In genomic region chr7:150948791-150949251, GRCh38 we compare ENCODE assay signal across 19 cellular contexts. TPM values are rescaled to one million over a fixed set of nuclear protein-coding genes. Genes with fewer than 3 reads are reported as not detected.
DNase-seq lines count a peak whose midpoint lies in the region; ATAC-seq, FAIRE-seq and TF ChIP-seq lines count a peak whose summit lies in the region.
"Had no signal": no experiment of that assay in that cellular context is flagged by ENCODE, and none has a peak within 500 bp of the region (broad histone marks: within the 10 kb centered on the region; RNA-seq: fewer than 3 reads in every experiment).

No MANE protein-coding gene starts in this region.

- peaks cover 21% of the 10 kb centered on the region for H3K27me3 Mint-ChIP-seq in activated CD8-positive, alpha-beta memory T cell treated with anti-CD3 and anti-CD28 coated beads, Interleukin-2, amount 10 ng/mL, durations not matched to agents 7 days and 5 days
- H3K27me3 Mint-ChIP-seq in astrocyte (ENCODE audit: low read depth, unreplicated experiment), result peaks cover 5% of the 10 kb centered on the region

- H3K27ac Mint-ChIP-seq in activated CD8-positive, alpha-beta memory T cell treated with anti-CD3 and anti-CD28 coated beads, Interleukin-2, amount 10 ng/mL, durations not matched to agents 7 days and 5 days, result no peak overlapping the region
- peak overlapping the region; percentile 53 for H3K27ac Mint-ChIP-seq in astrocyte (ENCODE audit: unreplicated experiment)

- in situ Hi-C loops in GM13977 (cut with MboI; ENCODE audit: low pct_unique_long_range_greater_than_20kb, low sequenced_read_pairs, unreplicated experiment), result no loop called here

- no peaks in the 10 kb centered on the region for H3K36me3 ChIP-seq in astrocyte (ENCODE audit: insufficient read depth, low read length)
- peaks cover 31% of the 10 kb centered on the region for H3K36me3 ChIP-seq in muscle layer of colon (ENCODE audit: insufficient read depth, low read length)
- no peaks in the 10 kb centered on the region for H3K36me3 ChIP-seq in OCI-LY7 (ENCODE audit: insufficient read depth, low read length)
- H3K36me3 ChIP-seq: prostate gland had no signal

- H3K4me2 ChIP-seq in astrocyte (ENCODE audit: low read length), result no peak overlapping the region
- no peak overlapping the region for H3K4me2 ChIP-seq in OCI-LY7 (ENCODE audit: low read length)

- no peaks in the 10 kb centered on the region for H3K4me1 Mint-ChIP-seq in activated CD8-positive, alpha-beta memory T cell treated with anti-CD3 and anti-CD28 coated beads, Interleukin-2, amount 10 ng/mL, durations not matched to agents 7 days and 5 days
- H3K4me1 Mint-ChIP-seq in astrocyte (ENCODE audit: low read depth, unreplicated experiment), result peaks cover 5% of the 10 kb centered on the region

- H2AFZ ChIP-seq in astrocyte (ENCODE audit: low read depth, low read length) (no peak overlapping the region), OCI-LY7 (ENCODE audit: low read length) (no peak overlapping the region)

- no peaks in the 10 kb centered on the region for H3K79me2 ChIP-seq in astrocyte (ENCODE audit: insufficient read depth, low read length)
- H3K79me2 ChIP-seq in OCI-LY7 (ENCODE audit: insufficient read depth, low read depth, low read length), result no peaks in the 10 kb centered on the region

- no peaks in the 10 kb centered on the region for H3K9me2 ChIP-seq in OCI-LY7 (ENCODE audit: insufficient read depth, low read length)

- no peaks in the 10 kb centered on the region for H4K20me1 ChIP-seq in astrocyte (ENCODE audit: insufficient read depth, low read length)
- H4K20me1 ChIP-seq in OCI-LY7 (ENCODE audit: insufficient read depth, low read length), result no peaks in the 10 kb centered on the region

- peak; percentile 7 for DNase-seq in activated CD8-positive, alpha-beta memory T cell treated with anti-CD3 and anti-CD28 coated beads, Interleukin-2, amount 50 U/mL, for 4 hours
- no peak for DNase-seq in activated CD8-positive, alpha-beta memory T cell treated with anti-CD3 and anti-CD28 coated beads, Interleukin-2, amount 10 ng/mL, durations not matched to agents 7 days and 5 days
- DNase-seq in GM13977 (ENCODE audit: low spot score), result peak; percentile 38
- no peak for DNase-seq in astrocyte (ENCODE audit: low read depth)
- DNase-seq in amniotic stem cell (lab: John Stamatoyannopoulos, UW), result no peak
- DNase-seq in anterior cingulate cortex (lab: John Stamatoyannopoulos, UW), result no peak
- no peak for DNase-seq in OCI-LY7 (ENCODE audit: low spot score)
- DNase-seq: activated gamma-delta T cell treated with Interleukin-2 at 50 U/mL for 16 hours; NCI-H1092 treated with DMSO at 0.1 percent for 48 hours; NCI-H2081 treated with DMSO at 0.1 percent for 48 hours; NCI-H510A treated with DMSO at 0.1 percent for 48 hours; stimulated activated CD4-positive, alpha-beta T cell treated with anti-CD3 and anti-CD28 coated beads, Interleukin-4, amount 100 ng/mL, for 4 hours had no signal

- TF ChIP-seq CTCF in GM13977 (IDR thresholded peaks at IDR 0.05; ENCODE audit: extremely low read depth, insufficient read depth, missing control alignments), result no peak
- TF ChIP-seq CTCF in astrocyte (IDR thresholded peaks at IDR 0.05; ENCODE audit: insufficient read depth, low read depth, low read length), result no peak
- TF ChIP-seq CTCF in OCI-LY7 (conservative IDR thresholded peaks at IDR 0.05; ENCODE audit: low read length), result no peak

- no TSS peak for BruUV-seq in OCI-LY7 (replicated peaks; lab: Mats Ljungman, UMichigan)

- CTCF ChIA-PET in activated CD8-positive, alpha-beta memory T cell treated with anti-CD3 and anti-CD28 coated beads, Interleukin-2, amount 10 ng/mL, durations not matched to agents 7 days and 5 days (lab: Charles Lee), result interaction anchor here (1.5 kb wide), 1 partner anchor 14 kb away, joined by 5 read pairs; no protein-coding TSS in a partner anchor
- CTCF ChIA-PET in OCI-LY7 (lab: Charles Lee; ENCODE audit: unreplicated experiment), result interaction anchor here (0.6 kb wide), 1 partner anchor 40 kb away, joined by 3 read pairs; no protein-coding TSS in a partner anchor

- H3K9me3 ChIP-seq in astrocyte (ENCODE audit: insufficient read depth, low read depth, low read length) (no peaks in the 10 kb centered on the region), muscle layer of colon (ENCODE audit: low read length) (no peaks in the 10 kb centered on the region), OCI-LY7 (ENCODE audit: low read length) (no peaks in the 10 kb centered on the region)
- H3K9me3 ChIP-seq: body of pancreas, prostate gland had no signal

- H3K4me3 Mint-ChIP-seq in activated CD8-positive, alpha-beta memory T cell treated with anti-CD3 and anti-CD28 coated beads, Interleukin-2, amount 10 ng/mL, durations not matched to agents 7 days and 5 days, result no peak overlapping the region
- no peak overlapping the region for H3K4me3 Mint-ChIP-seq in astrocyte (ENCODE audit: unreplicated experiment)
- H3K4me3 Mint-ChIP-seq: naive thymus-derived CD8-positive, alpha-beta T cell had no signal

- H3K4me3 ChIP-seq in astrocyte (ENCODE audit: insufficient read depth, low read depth, low read length) (no peak overlapping the region), muscle layer of colon (ENCODE audit: low read depth in 1 of 2, low read length in 2 of 2) (no peak overlapping the region), OCI-LY7 (ENCODE audit: low read depth, low read length, poor library complexity, severe bottlenecking) (no peak overlapping the region)
- H3K4me3 ChIP-seq: body of pancreas, prostate gland had no signal

- no peak for ATAC-seq in activated CD8-positive, alpha-beta memory T cell treated with anti-CD3 and anti-CD28 coated beads, Interleukin-2, amount 10 ng/mL, durations not matched to agents 7 days and 5 days
- ATAC-seq: body of pancreas; naive thymus-derived CD8-positive, alpha-beta T cell had no signal

- H3K4me1 ChIP-seq in astrocyte (ENCODE audit: insufficient read depth, low read length), result peaks cover 2% of the 10 kb centered on the region
- H3K4me1 ChIP-seq in muscle layer of colon (ENCODE audit: insufficient read depth, low read length), result peaks cover 53% of the 10 kb centered on the region
- peaks cover 9% of the 10 kb centered on the region for H3K4me1 ChIP-seq in OCI-LY7 (ENCODE audit: insufficient read depth, low read length, poor library complexity, severe bottlenecking)
- H3K4me1 ChIP-seq: body of pancreas, prostate gland had no signal

- no peak overlapping the region for H3K9ac ChIP-seq in astrocyte (ENCODE audit: low read length)
- H3K9ac ChIP-seq in muscle layer of colon (ENCODE audit: low read length), result no peak overlapping the region

- POLR2A ChIA-PET in OCI-LY7 (lab: Charles Lee), result interaction anchor here (0.7 kb wide), 2 partner anchors 19 to 175 kb away, joined by 3 read pairs; no protein-coding TSS in a partner anchor

- H3K36me3 Mint-ChIP-seq in activated CD8-positive, alpha-beta memory T cell treated with anti-CD3 and anti-CD28 coated beads, Interleukin-2, amount 10 ng/mL, durations not matched to agents 7 days and 5 days, result no peaks in the 10 kb centered on the region
- H3K36me3 Mint-ChIP-seq in astrocyte (ENCODE audit: low read depth, unreplicated experiment), result peaks cover 3% of the 10 kb centered on the region

- peaks cover 3% of the 10 kb centered on the region for H3K27me3 ChIP-seq in astrocyte (ENCODE audit: insufficient read depth, low read length)
- H3K27me3 ChIP-seq in muscle layer of colon (ENCODE audit: control insufficient read depth in 1 of 2, insufficient read depth in 2 of 2, low read length in 2 of 2), result no peaks in the 10 kb centered on the region

- H3K9me3 Mint-ChIP-seq in activated CD8-positive, alpha-beta memory T cell treated with anti-CD3 and anti-CD28 coated beads, Interleukin-2, amount 10 ng/mL, durations not matched to agents 7 days and 5 days (ENCODE audit: low read depth), result no peaks in the 10 kb centered on the region
- no peaks in the 10 kb centered on the region for H3K9me3 Mint-ChIP-seq in astrocyte (ENCODE audit: unreplicated experiment)
- H3K9me3 Mint-ChIP-seq: naive thymus-derived CD8-positive, alpha-beta T cell had no signal

- intact Hi-C loops in OCI-LY7 (cut with micrococcal nuclease; ENCODE audit: unreplicated experiment), result no loop called here

- no peak for FAIRE-seq in astrocyte (lab: Jason Lieb, UNC)
- FAIRE-seq: A204.1, colon had no signal

- H3K27ac ChIP-seq in astrocyte (ENCODE audit: low read depth, low read length), result no peak overlapping the region
- H3K27ac ChIP-seq in muscle layer of colon (ENCODE audit: low read depth, low read length), result peak overlapping the region; percentile 30
- H3K27ac ChIP-seq in OCI-LY7 (ENCODE audit: low read depth, low read length, poor library complexity, severe bottlenecking), result no peak overlapping the region
- H3K27ac ChIP-seq: body of pancreas, prostate gland had no signal

RNA-seq across cellular contexts. Expression of gene KCNH2, which starts 29.3 kb away (rescaled TPM):
- under 1 TPM in 1 of 2 experiments, not detected in 1; 0.07 TPM for total RNA-seq in activated CD8-positive, alpha-beta memory T cell treated with anti-CD3 and anti-CD28 coated beads, Interleukin-2, amount 10 ng/mL, durations not matched to agents 7 days and 5 days
- 4.5 and 4.6 TPM in 2 replicates for total RNA-seq in astrocyte
- 4.0 and 7.5 TPM in 2 replicates for total RNA-seq in OCI-LY7 (2014; rRNA removed; shearing (Covaris generic))
- total RNA-seq in OCI-LY7 (2022), result 5.8 and 6.2 TPM in 2 replicates

RNA-seq across cellular contexts. Expression of gene NOS3, which starts 42.0 kb away (rescaled TPM):
- 10 to 100 TPM in 1 of 2 experiments, 1 to 10 TPM in 1; 6.4 to 10.8 TPM for total RNA-seq in activated CD8-positive, alpha-beta memory T cell treated with anti-CD3 and anti-CD28 coated beads, Interleukin-2, amount 10 ng/mL, durations not matched to agents 7 days and 5 days
- 1.8 and 2.0 TPM in 2 replicates for total RNA-seq in astrocyte
- 0.41 and 0.82 TPM in 2 replicates for total RNA-seq in OCI-LY7 (2014; rRNA removed; shearing (Covaris generic))
- 0.30 and 0.78 TPM in 2 replicates for total RNA-seq in OCI-LY7 (2022)
- total RNA-seq: LHCN-M2 had no signal

Comparison
In these comparisons a context has a peak if more than half of its experiments do, and no peak if none do; other contexts are left out.
1. DNase-seq: peak in activated CD8-positive, alpha-beta memory T cell treated with anti-CD3 and anti-CD28 coated beads, Interleukin-2, amount 50 U/mL, for 4 hours (single experiment) and GM13977 (single experiment); none in activated CD8-positive, alpha-beta memory T cell treated with anti-CD3 and anti-CD28 coated beads, Interleukin-2, amount 10 ng/mL, durations not matched to agents 7 days and 5 days (single experiment), astrocyte (single experiment), amniotic stem cell (single experiment), anterior cingulate cortex (0 of 58) and OCI-LY7 (single experiment).